Comparison of ENCODE assay signal across 4 cellular contexts in the genomic region with DNA sequence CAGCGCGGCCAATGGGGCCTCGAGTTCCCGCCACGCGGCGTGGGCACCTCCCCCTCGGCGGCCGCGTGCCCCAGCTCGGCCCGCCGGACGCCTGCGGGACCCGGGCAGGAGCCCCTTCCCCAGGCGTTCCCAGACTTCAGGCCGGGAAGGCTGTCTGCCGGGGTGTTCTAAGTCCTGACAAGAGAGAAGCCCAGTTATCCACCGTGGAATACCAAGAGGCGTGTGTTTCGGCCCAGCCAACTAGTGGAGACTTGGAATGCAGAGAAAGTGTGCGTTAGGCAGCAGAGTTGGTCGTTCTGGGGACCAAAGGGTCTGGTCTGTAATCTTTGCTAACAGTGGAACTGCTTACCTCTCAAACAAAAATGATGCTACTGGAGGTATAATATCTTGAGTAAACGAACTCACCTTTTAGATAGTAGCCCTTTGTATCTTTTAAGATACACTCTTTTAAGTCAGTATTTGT.
TF ChIP-seq lines count a peak whose summit lies in the region.

No MANE protein-coding gene starts in this region.

TF ChIP-seq in HepG2, 621 proteins besides CTCF, POLR2A, EP300 and RAD21:
- TF ChIP-seq AGO2 (optimal IDR thresholded peaks at IDR 0.05; ENCODE audit: low read depth, low read length) (peak; percentile 16), ZFP41 (CRISPR knock-in tag; IDR thresholded peaks at IDR 0.05; ENCODE audit: borderline replicate concordance) (no peak)

TF ChIP-seq in GM23338, 12 proteins besides CTCF, POLR2A, EP300 and RAD21 (continues in another document):
- no peak for TF ChIP-seq CREB1 (CRISPR knock-in tag; IDR thresholded peaks at IDR 0.05; ENCODE audit: low read depth)
- TF ChIP-seq POLR2AphosphoS5 (IDR thresholded peaks at IDR 0.05; ENCODE audit: low read depth) = no peak
- TF ChIP-seq EZH2phosphoT487 (IDR thresholded peaks at IDR 0.05; ENCODE audit: unreplicated experiment) = no peak
- TF ChIP-seq, protein P1, sequence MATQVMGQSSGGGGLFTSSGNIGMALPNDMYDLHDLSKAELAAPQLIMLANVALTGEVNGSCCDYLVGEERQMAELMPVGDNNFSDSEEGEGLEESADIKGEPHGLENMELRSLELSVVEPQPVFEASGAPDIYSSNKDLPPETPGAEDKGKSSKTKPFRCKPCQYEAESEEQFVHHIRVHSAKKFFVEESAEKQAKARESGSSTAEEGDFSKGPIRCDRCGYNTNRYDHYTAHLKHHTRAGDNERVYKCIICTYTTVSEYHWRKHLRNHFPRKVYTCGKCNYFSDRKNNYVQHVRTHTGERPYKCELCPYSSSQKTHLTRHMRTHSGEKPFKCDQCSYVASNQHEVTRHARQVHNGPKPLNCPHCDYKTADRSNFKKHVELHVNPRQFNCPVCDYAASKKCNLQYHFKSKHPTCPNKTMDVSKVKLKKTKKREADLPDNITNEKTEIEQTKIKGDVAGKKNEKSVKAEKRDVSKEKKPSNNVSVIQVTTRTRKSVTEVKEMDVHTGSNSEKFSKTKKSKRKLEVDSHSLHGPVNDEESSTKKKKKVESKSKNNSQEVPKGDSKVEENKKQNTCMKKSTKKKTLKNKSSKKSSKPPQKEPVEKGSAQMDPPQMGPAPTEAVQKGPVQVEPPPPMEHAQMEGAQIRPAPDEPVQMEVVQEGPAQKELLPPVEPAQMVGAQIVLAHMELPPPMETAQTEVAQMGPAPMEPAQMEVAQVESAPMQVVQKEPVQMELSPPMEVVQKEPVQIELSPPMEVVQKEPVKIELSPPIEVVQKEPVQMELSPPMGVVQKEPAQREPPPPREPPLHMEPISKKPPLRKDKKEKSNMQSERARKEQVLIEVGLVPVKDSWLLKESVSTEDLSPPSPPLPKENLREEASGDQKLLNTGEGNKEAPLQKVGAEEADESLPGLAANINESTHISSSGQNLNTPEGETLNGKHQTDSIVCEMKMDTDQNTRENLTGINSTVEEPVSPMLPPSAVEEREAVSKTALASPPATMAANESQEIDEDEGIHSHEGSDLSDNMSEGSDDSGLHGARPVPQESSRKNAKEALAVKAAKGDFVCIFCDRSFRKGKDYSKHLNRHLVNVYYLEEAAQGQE (IDR thresholded peaks at IDR 0.05; ENCODE audit: unreplicated experiment) = no peak
- TF ChIP-seq JUNB (IDR thresholded peaks at IDR 0.05; ENCODE audit: unreplicated experiment) = no peak
- no peak for TF ChIP-seq EZH2 (IDR thresholded peaks at IDR 0.05; ENCODE audit: low read depth, unreplicated experiment)

TF ChIP-seq in GM12878, 131 proteins besides CTCF, POLR2A, EP300 and RAD21:
- TF ChIP-seq CREB1 (IDR thresholded peaks at IDR 0.05; ENCODE audit: low read depth) = no peak
- 0 out of 2 replicates have a peak, but pooled peaks have one; percentile 38 for TF ChIP-seq POLR2AphosphoS2 (IDR thresholded peaks at IDR 0.05; ENCODE audit: low read depth, low read length)

TF ChIP-seq in GM12891, 5 proteins besides CTCF, POLR2A, EP300 and RAD21:
- TF ChIP-seq POU2F2 (IDR thresholded peaks at IDR 0.05; ENCODE audit: low read depth, low read length) = no peak
- TF ChIP-seq TAF1 (IDR thresholded peaks at IDR 0.05; ENCODE audit: low read depth, low read length) = no peak
- no peak for TF ChIP-seq PAX5 (IDR thresholded peaks at IDR 0.05; ENCODE audit: insufficient read depth, low read length, severe bottlenecking)
- no peak for TF ChIP-seq POLR2AphosphoS5 (IDR thresholded peaks at IDR 0.05; ENCODE audit: low read depth, low read length)
- no peak for TF ChIP-seq SPI1 (IDR thresholded peaks at IDR 0.05; ENCODE audit: low read depth, low read length)
